ENCODE assay signal across 1 cellular context in genomic region chr2:12555012-12555645, GRCh38.
TF ChIP-seq lines count a peak whose summit lies in the region.

No MANE protein-coding gene starts in this region.

TF ChIP-seq in SK-N-SH treated with all-trans-retinoic acid at 6 μM for 48 hours, 23 proteins besides CTCF, POLR2A, EP300 and RAD21 (continued from another document):
- TF ChIP-seq, protein P1, sequence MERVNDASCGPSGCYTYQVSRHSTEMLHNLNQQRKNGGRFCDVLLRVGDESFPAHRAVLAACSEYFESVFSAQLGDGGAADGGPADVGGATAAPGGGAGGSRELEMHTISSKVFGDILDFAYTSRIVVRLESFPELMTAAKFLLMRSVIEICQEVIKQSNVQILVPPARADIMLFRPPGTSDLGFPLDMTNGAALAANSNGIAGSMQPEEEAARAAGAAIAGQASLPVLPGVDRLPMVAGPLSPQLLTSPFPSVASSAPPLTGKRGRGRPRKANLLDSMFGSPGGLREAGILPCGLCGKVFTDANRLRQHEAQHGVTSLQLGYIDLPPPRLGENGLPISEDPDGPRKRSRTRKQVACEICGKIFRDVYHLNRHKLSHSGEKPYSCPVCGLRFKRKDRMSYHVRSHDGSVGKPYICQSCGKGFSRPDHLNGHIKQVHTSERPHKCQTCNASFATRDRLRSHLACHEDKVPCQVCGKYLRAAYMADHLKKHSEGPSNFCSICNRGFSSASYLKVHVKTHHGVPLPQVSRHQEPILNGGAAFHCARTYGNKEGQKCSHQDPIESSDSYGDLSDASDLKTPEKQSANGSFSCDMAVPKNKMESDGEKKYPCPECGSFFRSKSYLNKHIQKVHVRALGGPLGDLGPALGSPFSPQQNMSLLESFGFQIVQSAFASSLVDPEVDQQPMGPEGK (CRISPR knock-in tag; IDR thresholded peaks at IDR 0.05; ENCODE audit: borderline replicate concordance), result peak; percentile 73; the same call in 1 of the 2 replicates
- peak; percentile 98 for TF ChIP-seq ISL1 (CRISPR knock-in tag; IDR thresholded peaks at IDR 0.05)
